ENCODE assay signal across 8 cellular contexts in the genomic region with DNA sequence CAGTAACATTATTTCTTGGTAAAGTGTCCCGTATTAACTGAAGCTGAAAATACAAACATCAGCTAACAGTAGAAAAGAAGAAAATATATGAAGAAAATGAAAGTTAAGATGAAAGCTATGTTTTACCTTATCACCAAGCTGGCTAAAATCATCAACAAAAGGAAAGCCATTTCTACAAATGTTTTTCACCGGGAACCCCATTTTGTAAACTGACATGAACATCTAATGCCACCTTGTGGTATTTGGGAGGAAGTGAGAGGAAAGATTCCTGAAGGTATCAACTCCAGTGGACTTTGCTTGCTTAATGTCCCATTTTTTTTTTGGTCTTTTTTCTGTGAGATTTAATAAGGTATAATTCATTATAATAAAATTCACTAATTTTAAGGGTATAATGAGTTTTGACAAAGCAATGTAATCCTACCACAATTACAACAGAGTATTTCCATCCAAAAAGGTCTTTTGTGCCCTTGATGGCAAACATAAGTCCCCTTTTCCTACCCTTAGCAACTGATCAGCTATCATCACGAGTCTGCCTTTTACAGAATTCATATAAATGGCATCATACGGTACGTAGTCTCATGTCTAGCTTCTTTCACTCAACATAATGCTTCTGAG. TPM values are rescaled to one million over a fixed set of nuclear protein-coding genes. Genes with fewer than 3 reads are reported as not detected.
DNase-seq lines count a peak whose midpoint lies in the region; ATAC-seq and TF ChIP-seq lines count a peak whose summit lies in the region.

No MANE protein-coding gene starts in this region.

- intact Hi-C loops in activated CD4-positive, alpha-beta T cell treated with anti-CD3 and anti-CD28 coated beads, Interleukin-2, amount 10 ng/mL, durations not matched to agents 24 days and 14 days (cut with micrococcal nuclease) = loop anchor here (5.0 kb wide), 1 partner anchor 94 kb away; no protein-coding TSS in a partner anchor

- peaks cover 28% of the 10 kb centered on the region for H3K36me3 Mint-ChIP-seq in activated CD4-positive, alpha-beta T cell treated with anti-CD3 and anti-CD28 coated beads, Interleukin-2, amount 10 ng/mL, durations not matched to agents 24 days and 14 days (ENCODE audit: low read depth)

- TF ChIP-seq CTCF in fibroblast of pulmonary artery (IDR thresholded peaks at IDR 0.05; ENCODE audit: low read length, missing control alignments) = peak; percentile 77
- TF ChIP-seq CTCF in osteoblast (IDR thresholded peaks at IDR 0.05; ENCODE audit: extremely low read depth, low read depth, low read length) = peak; percentile 83

- peak overlapping the region; percentile 46 for H3K27ac ChIP-seq in osteoblast (ENCODE audit: low read depth, low read length)

- peaks cover 46% of the 10 kb centered on the region for H3K36me3 ChIP-seq in osteoblast (ENCODE audit: insufficient read depth, low read length)

- H3K4me3 ChIP-seq in fibroblast of pulmonary artery (replicated peaks; ENCODE audit: low read depth, low read length) = peak overlapping the region; percentile 34
- peak overlapping the region; percentile 57 for H3K4me3 ChIP-seq in osteoblast (ENCODE audit: insufficient read depth, low read length)

- H2AFZ ChIP-seq in osteoblast (ENCODE audit: low read length) = peak overlapping the region; percentile 78

- peak overlapping the region; percentile 63 for H3K27ac Mint-ChIP-seq in activated CD4-positive, alpha-beta T cell treated with anti-CD3 and anti-CD28 coated beads, Interleukin-2, amount 10 ng/mL, durations not matched to agents 24 days and 14 days

- peaks cover 19% of the 10 kb centered on the region for H3K4me1 Mint-ChIP-seq in activated CD4-positive, alpha-beta T cell treated with anti-CD3 and anti-CD28 coated beads, Interleukin-2, amount 10 ng/mL, durations not matched to agents 24 days and 14 days

- peak overlapping the region; percentile 24 for H3K4me3 Mint-ChIP-seq in activated CD4-positive, alpha-beta T cell treated with anti-CD3 and anti-CD28 coated beads, Interleukin-2, amount 10 ng/mL, durations not matched to agents 24 days and 14 days

- H3K79me2 ChIP-seq in osteoblast (ENCODE audit: insufficient read depth, low read length) = peaks cover 54% of the 10 kb centered on the region

- no peaks in the 10 kb centered on the region for H3K9me3 Mint-ChIP-seq in activated CD4-positive, alpha-beta T cell treated with anti-CD3 and anti-CD28 coated beads, Interleukin-2, amount 10 ng/mL, durations not matched to agents 24 days and 14 days

- H3K27me3 ChIP-seq in osteoblast (ENCODE audit: insufficient read depth, low read length) = no peaks in the 10 kb centered on the region

- H3K9me3 ChIP-seq in osteoblast (ENCODE audit: low read depth, low read length) = no peaks in the 10 kb centered on the region

- DNase-seq in activated CD4-positive, alpha-beta T cell treated with anti-CD3 and anti-CD28 coated beads, Interleukin-2, amount 10 ng/mL, durations not matched to agents 24 days and 14 days = peak; percentile 67
- DNase-seq in activated CD4-positive, alpha-beta T cell treated with anti-CD3 and anti-CD28 coated beads for 1 hour = no peak
- peak; percentile 70 for DNase-seq in M059J (ENCODE audit: low read depth)
- DNase-seq in SKM-1 treated with dmso at 0.1 percent for 144 hours (lab: John Stamatoyannopoulos, UW; ENCODE audit: unreplicated experiment) = peak; percentile 41
- peak; percentile 83 for DNase-seq in fibroblast of pulmonary artery (ENCODE audit: low read depth)
- peak; percentile 83 for DNase-seq in osteoblast (ENCODE audit: insufficient read length, low spot score, missing footprints)

- no peaks in the 10 kb centered on the region for H3K27me3 Mint-ChIP-seq in activated CD4-positive, alpha-beta T cell treated with anti-CD3 and anti-CD28 coated beads, Interleukin-2, amount 10 ng/mL, durations not matched to agents 24 days and 14 days

- H4K20me1 ChIP-seq in osteoblast (ENCODE audit: insufficient read depth, low read length) = peaks cover 14% of the 10 kb centered on the region

- H3K4me2 ChIP-seq in osteoblast (ENCODE audit: insufficient read depth, low read length) = peak overlapping the region; percentile 80

- ATAC-seq in GM21526 (IDR thresholded peaks at IDR 0.05; ENCODE audit: low FRiP score, unreplicated experiment) (no peak), HG03159 (IDR thresholded peaks at IDR 0.05; ENCODE audit: unreplicated experiment) (no peak)

- peaks cover 6% of the 10 kb centered on the region for H3K4me1 ChIP-seq in osteoblast (ENCODE audit: insufficient read depth, low read length)

RNA-seq across cellular contexts. Expression of a gene that starts 7.7 kb away (rescaled TPM):
- 140 and 156 TPM in 2 replicates for total RNA-seq in activated CD4-positive, alpha-beta T cell treated with anti-CD3 and anti-CD28 coated beads, Interleukin-2, amount 10 ng/mL, durations not matched to agents 24 days and 14 days
- 298 and 307 TPM in 2 replicates for total RNA-seq in M059J (2014; rRNA removed; shearing (Covaris generic))
- 87.6 and 87.8 TPM in 2 replicates for total RNA-seq in osteoblast

RNA-seq across cellular contexts. Expression of a gene that starts 34.4 kb away (rescaled TPM):
- total RNA-seq in activated CD4-positive, alpha-beta T cell treated with anti-CD3 and anti-CD28 coated beads, Interleukin-2, amount 10 ng/mL, durations not matched to agents 24 days and 14 days = 46.9 and 50.2 TPM in 2 replicates
- total RNA-seq in M059J (2014; rRNA removed; shearing (Covaris generic)) = 18.3 and 36.3 TPM in 2 replicates
- total RNA-seq in osteoblast = 30.6 and 34.4 TPM in 2 replicates
